Comparison of ENCODE assay signal across 20 cellular contexts in the genomic region with DNA sequence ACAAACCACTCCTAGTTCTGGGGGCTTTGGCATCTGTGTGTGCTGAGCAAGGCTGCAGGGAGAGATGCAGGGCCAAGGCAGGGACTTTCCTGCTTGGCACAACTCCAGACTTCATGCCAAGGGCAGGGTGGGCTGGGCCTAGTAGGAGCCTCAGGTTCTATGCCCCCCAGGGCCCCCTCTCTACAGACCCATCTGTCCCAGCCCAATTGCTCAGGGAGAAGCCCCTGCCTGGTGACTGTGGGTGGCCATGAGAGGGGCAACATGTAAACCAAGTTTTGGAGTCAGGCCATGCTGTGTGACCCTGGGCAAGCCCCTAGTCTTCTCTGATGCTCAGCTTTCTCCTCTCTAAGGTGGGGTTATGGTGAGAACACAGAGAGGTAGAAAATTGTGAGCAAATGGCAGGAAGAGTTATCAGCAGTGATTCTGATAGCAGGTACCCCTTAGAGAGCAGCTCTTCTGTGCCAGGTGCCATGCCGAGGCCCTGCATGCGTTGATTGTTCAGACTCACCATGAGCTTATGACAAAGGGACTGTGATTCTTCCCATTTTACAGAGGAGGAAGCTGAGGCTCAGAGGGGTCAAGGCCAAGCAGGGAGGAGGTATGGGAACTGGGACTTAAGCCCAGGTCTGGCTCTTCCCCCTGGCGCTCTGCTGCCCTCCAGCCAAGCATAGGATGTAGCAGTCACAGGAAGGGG. TPM values are rescaled to one million over a fixed set of nuclear protein-coding genes. Genes with fewer than 3 reads are reported as not detected.
DNase-seq lines count a peak whose midpoint lies in the region; ATAC-seq and TF ChIP-seq lines count a peak whose summit lies in the region.
"Had no signal": no experiment of that assay in that cellular context is flagged by ENCODE, and none has a peak within 500 bp of the region (broad histone marks: within the 10 kb centered on the region; RNA-seq: fewer than 3 reads in every experiment).

No MANE protein-coding gene starts in this region.

- ATAC-seq in IMR-90 (ENCODE audit: low read depth) (no peak), GM19395 (IDR thresholded peaks at IDR 0.05; ENCODE audit: unreplicated experiment) (no peak), GM21360 (IDR thresholded peaks at IDR 0.05; ENCODE audit: unreplicated experiment) (no peak)
- ATAC-seq: activated CD4-positive, alpha-beta T cell treated with anti-CD3 and anti-CD28 coated beads for 36 hours; activated naive CD4-positive, alpha-beta T cell treated with anti-CD3 and anti-CD28 coated beads, Interleukin-2, amount 50 U/mL, for 72 hours; natural killer cell had no signal

- H3K23ac ChIP-seq in IMR-90 (ENCODE audit: low read depth, low read length): no peak overlapping the region

- H3K79me1 ChIP-seq in IMR-90 (ENCODE audit: low read depth in 1 of 2, low read length in 2 of 2): no peaks in the 10 kb centered on the region

- no peak overlapping the region for H4K91ac ChIP-seq in IMR-90 (ENCODE audit: insufficient read depth, low read depth, low read length)

- WGBS in IMR-90 (ENCODE audit: extremely low coverage in 2 of 2, insufficient read length in 1 of 2), 2 experiments: no CpG with 5 or more reads among the region's 3 CpGs
- WGBS in sigmoid colon, 2 donors: 92 to 96% methylated on average over 3 of the region's 3 CpGs

- H3K9me3 ChIP-seq in BLaER1 treated with 17β-estradiol and CSF1 and Interleukin-3, amounts not matched to agents 10 nM and 100 nM (replicated peaks in 1 of 11): no peaks in the 10 kb centered on the region
- H3K9me3 ChIP-seq in IMR-90 (ENCODE audit: control insufficient read depth, insufficient read depth, low read length): no peaks in the 10 kb centered on the region
- no peaks in the 10 kb centered on the region for H3K9me3 ChIP-seq in sigmoid colon
- H3K9me3 ChIP-seq: prostate gland, SJCRH30 had no signal

- DNase-seq in IMR-90 (no peak), islet precursor cell (peak; percentile 51), sigmoid colon (peak; percentile 59), NK-92 (lab: John Stamatoyannopoulos, UW; ENCODE audit: unreplicated experiment) (no peak), NCI-H146 treated with DMSO at 0.1 percent for 48 hours (lab: John Stamatoyannopoulos, UW; ENCODE audit: unreplicated experiment) (no peak)
- DNase-seq: activated CD4-positive, alpha-beta T cell treated with anti-CD3 and anti-CD28 coated beads for 36 hours; dermis blood vessel endothelial cell; DND-41; erythroblast; HFFc6; natural killer cell; NCI-H2029 treated with DMSO at 0.1 percent for 48 hours; NCI-H510A; stimulated activated CD4-positive, alpha-beta T cell treated with anti-CD3 and anti-CD28 coated beads, Interleukin-12 subunit alpha, Interleukin-12 subunit beta, amount 100 ng/mL, for 4 hours had no signal

- no peak overlapping the region for H2AFZ ChIP-seq in IMR-90 (replicated peaks; ENCODE audit: low read length, poor library complexity)

- peak overlapping the region; percentile 72; the same call in 1 of the 2 replicates for H2AK5ac ChIP-seq in IMR-90 (ENCODE audit: low read depth, low read length)

- POLR2A ChIA-PET in IMR-90 (lab: Charles Lee; ENCODE audit: unreplicated experiment): no interaction called here

- no peaks in the 10 kb centered on the region for H4K20me1 ChIP-seq in BLaER1 treated with 17β-estradiol and CSF1 and Interleukin-3, amounts not matched to agents 10 nM and 100 nM
- H4K20me1 ChIP-seq in IMR-90 (ENCODE audit: insufficient read depth, low read length): no peaks in the 10 kb centered on the region

- TF ChIP-seq CTCF in IMR-90 (conservative IDR thresholded peaks at IDR 0.05; ENCODE audit: low read depth, low read length) (no peak), sigmoid colon (IDR thresholded peaks at IDR 0.05) (no peak)

- no peak for TF ChIP-seq POLR2A in IMR-90 (IDR thresholded peaks at IDR 0.05; ENCODE audit: low read depth, low read length)
- no peak for TF ChIP-seq POLR2A in sigmoid colon (IDR thresholded peaks at IDR 0.05)

- H2AK9ac ChIP-seq in IMR-90 (replicated peaks; ENCODE audit: low read depth, low read length, poor library complexity): peak overlapping the region; percentile 19

- in situ Hi-C loops in IMR-90 (cut with MboI; ENCODE audit: low sequenced_read_pairs): no loop called here

- CTCF ChIA-PET in IMR-90 (lab: Yijun Ruan, JAX): no interaction called here

- dilution Hi-C loops in IMR-90 (cut with HindIII; ENCODE audit: low sequenced_read_pairs, unreplicated experiment): no loop called here

- peak overlapping the region; percentile 24; the same call in 1 of the 2 replicates for H3K4ac ChIP-seq in IMR-90 (ENCODE audit: low read depth, low read length)

- no peaks in the 10 kb centered on the region for H3K36me3 ChIP-seq in BLaER1 treated with 17β-estradiol and CSF1 and Interleukin-3, amounts not matched to agents 10 nM and 100 nM
- H3K36me3 ChIP-seq in IMR-90 (ENCODE audit: control insufficient read depth, insufficient read depth, low read length): peaks cover 2% of the 10 kb centered on the region; the same call in 1 of the 2 replicates
- peaks cover 0 to 4% (median 0%) of the 10 kb centered on the region in 4 donors for H3K36me3 ChIP-seq in sigmoid colon
- H3K36me3 ChIP-seq: prostate gland, SJCRH30 had no signal

- no peak overlapping the region for H4K5ac ChIP-seq in IMR-90 (ENCODE audit: low read depth, low read length)

- H3K27ac ChIP-seq in BLaER1 treated with 17β-estradiol and CSF1 and Interleukin-3, amounts not matched to agents 10 nM and 100 nM: peak overlapping the region in 7 of 11 experiments; percentile 37 to 87 (median 74); a peak in 14 of 22 replicates
- H3K27ac ChIP-seq in IMR-90 (ENCODE audit: insufficient read depth, low read length) (no peak overlapping the region), sigmoid colon (peak overlapping the region; percentile 85 to 87 (median 86))
- H3K27ac ChIP-seq: prostate gland, SJCRH30 had no signal

- no peak for TF ChIP-seq EP300 in sigmoid colon (IDR thresholded peaks at IDR 0.05)

- H4K8ac ChIP-seq in IMR-90 (ENCODE audit: low read depth in 2 of 2, low read length in 2 of 2): no peak overlapping the region

- H3K9ac ChIP-seq in BLaER1 treated with 17β-estradiol and CSF1 and Interleukin-3, amounts not matched to agents 10 nM and 100 nM: peak overlapping the region in 4 of 11 experiments; percentile 9 to 68 (median 24); a peak in 5 of 22 replicates
- no peak overlapping the region for H3K9ac ChIP-seq in IMR-90 (ENCODE audit: low read depth, low read length)

- 0 out of 2 replicates have a peak, but pooled peaks cover 4% of the 10 kb centered on the region for H3K9me1 ChIP-seq in IMR-90 (ENCODE audit: insufficient read depth, low read length)

- H3K27me3 ChIP-seq in BLaER1 treated with 17β-estradiol and CSF1 and Interleukin-3, amounts not matched to agents 10 nM and 100 nM: peaks cover 7 to 20% (median 17%) of the 10 kb centered on the region in 11 experiments
- H3K27me3 ChIP-seq in IMR-90 (ENCODE audit: control insufficient read depth, insufficient read depth, low read length) (no peaks in the 10 kb centered on the region), sigmoid colon (no peaks in the 10 kb centered on the region)
- H3K27me3 ChIP-seq: SJCRH30 had no signal

- no peak overlapping the region for H2BK5ac ChIP-seq in IMR-90 (ENCODE audit: low read depth, low read length, poor library complexity, severe bottlenecking)

- no TSS peak for BruUV-seq in IMR-90 (replicated peaks; lab: Mats Ljungman, UMichigan)

- peak overlapping the region in 8 of 11 experiments; percentile 18 to 78 (median 60); a peak in 12 of 22 replicates for H3K4me2 ChIP-seq in BLaER1 treated with 17β-estradiol and CSF1 and Interleukin-3, amounts not matched to agents 10 nM and 100 nM
- no peak overlapping the region for H3K4me2 ChIP-seq in IMR-90 (ENCODE audit: low read depth, low read length)

- peaks cover 19 to 88% (median 43%) of the 10 kb centered on the region in 10 experiments for H3K4me1 ChIP-seq in BLaER1 treated with 17β-estradiol and CSF1 and Interleukin-3, amounts not matched to agents 10 nM and 100 nM
- peaks cover 20% of the 10 kb centered on the region for H3K4me1 ChIP-seq in IMR-90 (ENCODE audit: control insufficient read depth, insufficient read depth, low read length)
- peaks cover 0 to 69% (median 46%) of the 10 kb centered on the region in 4 donors for H3K4me1 ChIP-seq in sigmoid colon
- H3K4me1 ChIP-seq: prostate gland had no signal

- H3K14ac ChIP-seq in IMR-90 (replicated peaks; ENCODE audit: low read depth, low read length): 0 out of 2 replicates have a peak overlapping the region, but pooled peaks have one; percentile 27

- H2BK15ac ChIP-seq in IMR-90 (ENCODE audit: low read depth, low read length): no peak overlapping the region

- intact Hi-C loops in IMR-90 (cut with micrococcal nuclease): no loop called here
- intact Hi-C loops in sigmoid colon (cut with DNase I): loop anchor here (2.0 kb wide), 1 partner anchor 15 kb away; no protein-coding TSS in a partner anchor

- no peak overlapping the region for H3K56ac ChIP-seq in IMR-90 (ENCODE audit: extremely low read depth, insufficient read depth, low read length)

- no peak overlapping the region for H3K18ac ChIP-seq in IMR-90 (ENCODE audit: low read depth, low read length)

- H3K4me3 ChIP-seq in BLaER1 treated with 17β-estradiol and CSF1 and Interleukin-3, amounts not matched to agents 10 nM and 100 nM: no peak overlapping the region
- H3K4me3 ChIP-seq in IMR-90 (ENCODE audit: insufficient read depth, low read depth, low read length) (no peak overlapping the region), sigmoid colon (no peak overlapping the region)
- H3K4me3 ChIP-seq: prostate gland, SJCRH30 had no signal

- H2BK20ac ChIP-seq in IMR-90 (ENCODE audit: low read depth, low read length): no peak overlapping the region

- no peak for TF ChIP-seq RAD21 in IMR-90 (IDR thresholded peaks at IDR 0.05; ENCODE audit: low read length)

- H2BK120ac ChIP-seq in IMR-90 (ENCODE audit: low read depth, low read length): no peak overlapping the region; the same call in 1 of the 2 replicates

RNA-seq across cellular contexts. Expression of gene OLFML2A, which starts 5.2 kb away (rescaled TPM):
- total RNA-seq in IMR-90 (2012; rRNA removed) (1.4 and 2.0 TPM in 2 replicates), sigmoid colon (100 to 1,000 TPM in 1 of 4 donors, 10 to 100 TPM in 3; 60.0 to 147 (median 65.5) TPM)
- polyA plus RNA-seq in IMR-90 (2012; rRNA removed) (4.7 and 5.9 TPM in 2 replicates), sigmoid colon (1 to 10 TPM in 1 of 3 donors, under 1 TPM in 2; 0.46 to 3.4 (median 0.60) TPM)
- polyA plus RNA-seq in IMR-90 (2012; cell fraction: cytosol; rRNA removed): 5.6 and 18.2 TPM in 2 replicates
- 4.1 and 7.9 TPM in 2 replicates for polyA plus RNA-seq in IMR-90 (2012; cell fraction: nucleus; rRNA removed; ENCODE audit: low replicate concordance)
- total RNA-seq: activated naive CD4-positive, alpha-beta T cell treated with anti-CD3 and anti-CD28 coated beads, Interleukin-2, amount 50 U/mL, for 72 hours; natural killer cell had no signal

RNA-seq across cellular contexts. Expression of gene NR6A1, which starts 11.0 kb away (rescaled TPM):
- 0.28 and 0.36 TPM in 2 replicates for total RNA-seq in IMR-90 (2012; rRNA removed)
- polyA plus RNA-seq in IMR-90 (2012; rRNA removed): 0.10 and 0.14 TPM in 2 replicates
- polyA plus RNA-seq in IMR-90 (2012; cell fraction: cytosol; rRNA removed): 0.03 TPM in 2 replicates
- 0.46 and 0.58 TPM in 2 replicates for polyA plus RNA-seq in IMR-90 (2012; cell fraction: nucleus; rRNA removed; ENCODE audit: low replicate concordance)
- 1 to 10 TPM; 1.2 to 3.0 (median 2.0) TPM for total RNA-seq in sigmoid colon
- polyA plus RNA-seq in sigmoid colon: 1 to 10 TPM in 1 of 3 donors, under 1 TPM in 2; 0.60 to 1.8 (median 0.69) TPM

Comparison
In these comparisons a context has a peak if more than half of its experiments do, and no peak if none do; other contexts are left out.
1. DNase-seq: peak in islet precursor cell (single experiment) and sigmoid colon (single experiment); none in IMR-90 (single experiment), NK-92 (single experiment) and NCI-H146 treated with DMSO at 0.1 percent for 48 hours (single experiment).
2. RNA of gene OLFML2A, which starts 5.2 kb away (total RNA-seq): 60.0 to 147 TPM in sigmoid colon; 1.4 to 2.0 TPM in IMR-90; every median in the first group is over 10 times any median in the second.